In the genomic region with DNA sequence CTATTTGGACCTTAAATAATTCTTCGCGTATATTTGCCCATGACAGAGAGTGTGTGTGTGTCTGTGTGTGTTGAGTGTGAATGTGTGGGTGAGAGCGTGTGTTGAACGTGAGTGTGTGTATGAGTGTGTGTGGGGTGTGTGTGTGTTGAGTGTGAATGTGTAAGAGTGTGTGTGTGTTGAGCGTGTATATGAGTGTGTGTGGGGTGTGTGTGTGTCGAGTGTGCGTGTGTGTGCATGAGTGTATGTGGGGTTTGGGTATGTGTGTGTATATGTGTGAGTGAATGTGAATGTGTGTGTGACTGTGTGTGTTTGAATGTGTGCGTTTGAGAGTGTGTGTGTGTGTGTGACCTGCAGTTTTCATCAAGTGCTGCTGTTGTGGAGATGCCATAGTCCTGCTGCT, we compare ENCODE assay signal across 22 cellular contexts. TPM values are rescaled to one million over a fixed set of nuclear protein-coding genes. Genes with fewer than 3 reads are reported as not detected.
"Had no signal": no experiment of that assay in that cellular context is flagged by ENCODE, and none has a peak within 500 bp of the region (broad histone marks: within the 10 kb centered on the region; RNA-seq: fewer than 3 reads in every experiment).

No MANE protein-coding gene starts in this region.

- H3K4me3 Mint-ChIP-seq: endodermal cell; immature natural killer cell; natural killer cell treated with Interleukin-12 subunit alpha and Interleukin-12 subunit beta and Interleukin-15 and Interleukin-18, amount 100 ng/mL, for 72 hours had no signal

- ATAC-seq: foreskin keratinocyte; left cardiac atrium; lower lobe of right lung; natural killer cell treated with Interleukin-12 subunit alpha and Interleukin-12 subunit beta and Interleukin-15 and Interleukin-18, amount 100 ng/mL, for 72 hours had no signal

- H3K4me1 Mint-ChIP-seq: immature natural killer cell had no signal

- DNase-seq: effector CD4-positive, alpha-beta T cell; endodermal cell; erythroblast; foreskin keratinocyte; immature natural killer cell; left cardiac atrium; left ventricle myocardium inferior; lower lobe of right lung; mesenchymal stem cell; midbrain; posterior cingulate gyrus; small intestine; stimulated activated CD4-positive, alpha-beta T cell treated with anti-CD3 and anti-CD28 coated beads, Interleukin-2, amount 100 ng/mL, for 48 hours; stimulated activated naive CD4-positive, alpha-beta T cell treated with Interleukin-2 at 50 U/mL for 16 hours; thyroid gland; upper lobe of left lung had no signal

- H3K36me3 Mint-ChIP-seq: immature natural killer cell; natural killer cell treated with Interleukin-12 subunit alpha and Interleukin-12 subunit beta and Interleukin-15 and Interleukin-18, amount 100 ng/mL, for 72 hours had no signal

- H3K4me1 ChIP-seq: foreskin keratinocyte, lower lobe of right lung, thyroid gland, vagina had no signal

- H3K36me3 ChIP-seq: left ventricle myocardium inferior, lower lobe of right lung, thyroid gland, upper lobe of left lung, vagina had no signal

- H3K9me3 ChIP-seq: left ventricle myocardium inferior, lower lobe of right lung, thyroid gland, upper lobe of left lung, vagina had no signal

- H3K4me3 ChIP-seq: coronary artery, left ventricle myocardium inferior, lower lobe of right lung, thyroid gland, upper lobe of left lung, vagina had no signal

- H3K27ac ChIP-seq: coronary artery, foreskin keratinocyte, left ventricle myocardium inferior, lower lobe of right lung, thyroid gland, upper lobe of left lung, vagina had no signal

- H3K9me3 Mint-ChIP-seq: endodermal cell; immature natural killer cell; natural killer cell treated with Interleukin-12 subunit alpha and Interleukin-12 subunit beta and Interleukin-15 and Interleukin-18, amount 100 ng/mL, for 72 hours had no signal

- FAIRE-seq: endothelial cell of umbilical vein, keratinocyte, small intestine had no signal

- H3K27me3 ChIP-seq: thyroid gland, upper lobe of left lung, vagina had no signal

- H3K27ac Mint-ChIP-seq: endodermal cell; immature natural killer cell; natural killer cell treated with Interleukin-12 subunit alpha and Interleukin-12 subunit beta and Interleukin-15 and Interleukin-18, amount 100 ng/mL, for 72 hours had no signal

RNA-seq across cellular contexts. Expression of gene GAL, which starts 26.8 kb away (rescaled TPM):
- total RNA-seq: lower lobe of right lung, osteocyte had no signal
- polyA plus RNA-seq: immature natural killer cell had no signal
